8 cellular contexts compared by ENCODE assay signal in the genomic region with DNA sequence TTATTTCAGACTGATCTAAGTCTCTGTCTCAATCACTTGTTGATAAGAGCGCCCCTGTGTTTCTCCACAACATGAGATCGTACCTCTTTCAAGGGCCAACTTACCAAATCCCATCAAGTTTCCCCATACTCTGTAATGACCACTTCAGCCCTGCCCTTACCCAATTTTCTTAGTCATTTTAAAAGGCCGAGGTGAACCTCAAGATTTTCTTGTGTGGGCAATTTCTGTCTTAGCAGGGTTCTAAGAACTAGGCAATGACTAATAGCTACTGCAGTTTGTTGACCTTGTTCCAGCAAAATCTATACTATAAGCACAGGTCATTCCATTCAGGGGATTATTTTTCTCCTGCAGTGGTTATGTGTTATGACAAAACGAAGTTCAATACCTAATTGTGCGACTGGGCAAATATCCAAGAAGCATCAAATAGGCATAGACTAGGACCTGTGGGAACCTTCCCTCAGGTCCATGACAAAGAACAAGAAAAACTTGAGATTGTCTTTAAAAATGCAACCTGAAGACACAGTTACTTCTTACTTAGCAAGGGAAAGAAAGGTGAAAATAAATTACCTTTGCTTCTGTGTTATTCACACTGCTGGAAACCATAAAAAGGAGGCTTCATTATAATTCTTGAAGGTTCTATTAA. TPM values are rescaled to one million over a fixed set of nuclear protein-coding genes. Genes with fewer than 3 reads are reported as not detected.
DNase-seq lines count a peak whose midpoint lies in the region; ATAC-seq lines count a peak whose summit lies in the region.

No MANE protein-coding gene starts in this region.

- no peak overlapping the region for H2BK15ac ChIP-seq in mesenchymal stem cell (ENCODE audit: low read depth, poor library complexity, severe bottlenecking)

- peak overlapping the region; percentile 69 for H3K27ac Mint-ChIP-seq in activated CD4-positive, alpha-beta memory T cell treated with anti-CD3 and anti-CD28 coated beads, Interleukin-2, amount 10 ng/mL, durations not matched to agents 7 days and 5 days

- ATAC-seq in GM18867 (IDR thresholded peaks at IDR 0.05; ENCODE audit: unreplicated experiment) (peak; percentile 43), HG02884 (IDR thresholded peaks at IDR 0.05; ENCODE audit: unreplicated experiment) (peak; percentile 89)

- peaks cover 40% of the 10 kb centered on the region for H3K4me1 Mint-ChIP-seq in activated CD4-positive, alpha-beta memory T cell treated with anti-CD3 and anti-CD28 coated beads, Interleukin-2, amount 10 ng/mL, durations not matched to agents 7 days and 5 days

- 88% methylated on average over 4 of the region's 5 CpGs for WGBS in mesenchymal stem cell

- H3K36me3 Mint-ChIP-seq in activated CD4-positive, alpha-beta memory T cell treated with anti-CD3 and anti-CD28 coated beads, Interleukin-2, amount 10 ng/mL, durations not matched to agents 7 days and 5 days (ENCODE audit: low read depth), result peaks cover 40% of the 10 kb centered on the region

- H3K4me2 ChIP-seq in mesenchymal stem cell (ENCODE audit: low read length, poor library complexity, severe bottlenecking), result no peak overlapping the region

- DNase-seq in activated CD4-positive, alpha-beta memory T cell treated with anti-CD3 and anti-CD28 coated beads, Interleukin-2, amount 10 ng/mL, durations not matched to agents 7 days and 5 days, result peak; percentile 30
- peak; percentile 49 for DNase-seq in mesenchymal stem cell
- no peak for DNase-seq in NCI-H2081 (lab: John Stamatoyannopoulos, UW)
- no peak for DNase-seq in GM19240 (ENCODE audit: insufficient read length, low spot score)
- no peak for DNase-seq in central memory CD4-positive, alpha-beta T cell
- no peak for DNase-seq in UCSD-AML1 (lab: John Stamatoyannopoulos, UW; ENCODE audit: unreplicated experiment)

- no peak overlapping the region for H3K23ac ChIP-seq in mesenchymal stem cell (ENCODE audit: low read length in 2 of 2)

- H3K4me3 ChIP-seq in mesenchymal stem cell (ENCODE audit: insufficient read depth in 1 of 2, low read depth in 1 of 2, low read length in 2 of 2), result peak overlapping the region in 1 of 2 experiments; percentile 39

- H3K27me3 ChIP-seq in mesenchymal stem cell (ENCODE audit: control insufficient read depth in 1 of 2, insufficient read depth in 1 of 2, low read length in 2 of 2), result peaks cover 0 to 2% of the 10 kb centered on the region in 2 experiments

- H3K9ac ChIP-seq in mesenchymal stem cell (ENCODE audit: low read length), result peak overlapping the region; percentile 56

- H3K9me3 Mint-ChIP-seq in activated CD4-positive, alpha-beta memory T cell treated with anti-CD3 and anti-CD28 coated beads, Interleukin-2, amount 10 ng/mL, durations not matched to agents 7 days and 5 days, result peaks cover 29% of the 10 kb centered on the region

- no peaks in the 10 kb centered on the region for H3K36me3 ChIP-seq in mesenchymal stem cell (ENCODE audit: control insufficient read depth in 1 of 2, insufficient read depth in 2 of 2, low read depth in 1 of 2, low read length in 2 of 2)

- no peaks in the 10 kb centered on the region for H3K9me3 ChIP-seq in mesenchymal stem cell (ENCODE audit: control insufficient read depth, low read length)

- H3K14ac ChIP-seq in mesenchymal stem cell (ENCODE audit: low read length in 2 of 2), result no peak overlapping the region

- CTCF ChIA-PET in activated CD4-positive, alpha-beta memory T cell treated with anti-CD3 and anti-CD28 coated beads, Interleukin-2, amount 10 ng/mL, durations not matched to agents 7 days and 5 days (lab: Charles Lee), result no interaction called here

- POLR2A ChIA-PET in activated CD4-positive, alpha-beta memory T cell treated with anti-CD3 and anti-CD28 coated beads, Interleukin-2, amount 10 ng/mL, durations not matched to agents 7 days and 5 days (lab: Charles Lee), result interaction anchor here (0.5 to 1.7 kb wide), 4 partner anchors 21 to 125 kb away, joined by 4 to 7 read pairs (median 6); no protein-coding TSS in a partner anchor

- no peak overlapping the region for H2AK5ac ChIP-seq in mesenchymal stem cell (ENCODE audit: low read length, severe bottlenecking)

- H3K4ac ChIP-seq in mesenchymal stem cell (ENCODE audit: low read depth in 1 of 2, low read length in 2 of 2), result no peak overlapping the region

- H4K91ac ChIP-seq in mesenchymal stem cell (ENCODE audit: low read length), result no peak overlapping the region

- no peak overlapping the region for H2BK5ac ChIP-seq in mesenchymal stem cell (ENCODE audit: low read depth, low read length, poor library complexity, severe bottlenecking)

- no peaks in the 10 kb centered on the region for H3K4me1 ChIP-seq in mesenchymal stem cell (ENCODE audit: control insufficient read depth, insufficient read depth, low read depth, low read length)

- no peak overlapping the region for H2BK120ac ChIP-seq in mesenchymal stem cell (ENCODE audit: low read depth, low read length)

- no peaks in the 10 kb centered on the region for H3K79me1 ChIP-seq in mesenchymal stem cell (replicated peaks; ENCODE audit: low read length, poor library complexity, severe bottlenecking)

- H2AFZ ChIP-seq in mesenchymal stem cell (ENCODE audit: low read depth, low read length), result no peak overlapping the region

- H3K4me3 Mint-ChIP-seq in activated CD4-positive, alpha-beta memory T cell treated with anti-CD3 and anti-CD28 coated beads, Interleukin-2, amount 10 ng/mL, durations not matched to agents 7 days and 5 days, result peak overlapping the region; percentile 67

- no peak overlapping the region for H3K27ac ChIP-seq in mesenchymal stem cell (ENCODE audit: low read length, poor library complexity, severe bottlenecking)

- peaks cover 2% of the 10 kb centered on the region for H3K27me3 Mint-ChIP-seq in activated CD4-positive, alpha-beta memory T cell treated with anti-CD3 and anti-CD28 coated beads, Interleukin-2, amount 10 ng/mL, durations not matched to agents 7 days and 5 days

- H4K8ac ChIP-seq in mesenchymal stem cell (ENCODE audit: low read length), result no peak overlapping the region

- no peak overlapping the region for H2BK12ac ChIP-seq in mesenchymal stem cell (ENCODE audit: low read length in 2 of 2)

- no peak overlapping the region for H3K18ac ChIP-seq in mesenchymal stem cell (ENCODE audit: low read depth in 1 of 2, low read length in 2 of 2)

RNA-seq across cellular contexts. Expression of gene SIPA1L1, which starts 53.2 kb away (rescaled TPM):
- total RNA-seq in activated CD4-positive, alpha-beta memory T cell treated with anti-CD3 and anti-CD28 coated beads, Interleukin-2, amount 10 ng/mL, durations not matched to agents 7 days and 5 days, result 10 to 100 TPM; 79.5 to 84.2 TPM
- 14.9 TPM for polyA plus RNA-seq in mesenchymal stem cell (2013, experiment 1 of 2)
- 14.8 TPM for polyA plus RNA-seq in mesenchymal stem cell (2013, experiment 2 of 2)

Comparison
In these comparisons a context has a peak if more than half of its experiments do, and no peak if none do; other contexts are left out.
1. DNase-seq: peak in activated CD4-positive, alpha-beta memory T cell treated with anti-CD3 and anti-CD28 coated beads, Interleukin-2, amount 10 ng/mL, durations not matched to agents 7 days and 5 days (single experiment) and mesenchymal stem cell (single experiment); none in NCI-H2081 (0 of 2), GM19240 (single experiment), central memory CD4-positive, alpha-beta T cell (single experiment) and UCSD-AML1 (single experiment).